In the genomic region with DNA sequence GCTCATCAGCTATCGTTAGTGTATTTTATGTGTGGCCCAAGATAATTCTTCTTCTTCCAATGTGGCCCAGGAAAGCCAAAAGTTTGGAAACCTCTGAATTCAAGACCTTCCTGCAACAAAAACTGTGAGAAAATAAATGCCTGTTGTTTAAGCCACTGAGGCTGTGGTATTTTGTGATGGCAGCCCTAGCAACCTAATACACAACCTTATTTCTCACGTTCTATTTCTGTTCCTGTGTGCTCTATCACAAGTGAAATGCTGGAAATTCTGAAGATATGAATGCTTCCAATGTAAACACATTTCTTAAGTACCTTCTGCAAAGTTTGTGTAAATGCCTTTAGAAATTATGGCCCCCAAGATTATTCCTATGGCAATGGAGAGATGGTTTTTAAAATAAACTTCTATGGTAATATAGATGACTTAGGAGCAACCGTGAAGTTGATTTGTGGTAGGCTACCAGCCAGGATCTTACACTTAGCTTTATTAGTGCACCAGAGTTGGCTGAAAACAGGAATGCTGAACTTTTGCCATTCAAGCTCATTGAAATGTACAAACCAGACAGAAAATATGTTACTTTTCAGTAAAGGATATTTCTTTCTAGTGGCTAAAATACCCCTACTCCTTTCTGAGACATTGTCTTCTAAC, we compare ENCODE assay signal across 23 cellular contexts.
"Had no signal": no experiment of that assay in that cellular context is flagged by ENCODE, and none has a peak within 500 bp of the region (broad histone marks: within the 10 kb centered on the region; RNA-seq: fewer than 3 reads in every experiment).

No MANE protein-coding gene starts in this region.

- H3K9me3 ChIP-seq: breast epithelium, Peyer's patch had no signal

- H3K27me3 ChIP-seq: breast epithelium, Peyer's patch had no signal

- H3K4me3 ChIP-seq: breast epithelium, Peyer's patch had no signal

- H3K36me3 ChIP-seq: breast epithelium, Peyer's patch had no signal

- H3K27me3 Mint-ChIP-seq: activated CD4-positive, alpha-beta T cell treated with anti-CD3 and anti-CD28 coated beads, Interleukin-2, amount 10 ng/mL, durations not matched to agents 7 days and 5 days had no signal

- H3K27ac Mint-ChIP-seq: activated CD4-positive, alpha-beta memory T cell treated with anti-CD3 and anti-CD28 coated beads for 36 hours; activated CD4-positive, alpha-beta T cell treated with anti-CD3 and anti-CD28 coated beads, Interleukin-2, amount 10 ng/mL, durations not matched to agents 7 days and 5 days; activated naive CD8-positive, alpha-beta T cell; T-helper 1 cell treated with Interleukin-12 subunit alpha and Interleukin-12 subunit beta and Interleukin-4 antibody, amounts not matched to agents 30 μg/mL and 1 μg/mL, for 36 hours had no signal

- H3K4me1 ChIP-seq: breast epithelium, Peyer's patch had no signal

- H3K9me3 Mint-ChIP-seq: activated T-cell treated with anti-CD3 and anti-CD28 coated beads, Interleukin-2, amount 50 U/mL, for 4 hours had no signal

- H3K27ac ChIP-seq: breast epithelium, Peyer's patch, RWPE1, VCaP had no signal

- ATAC-seq: activated T-cell treated with anti-CD3 and anti-CD28 coated beads, Interleukin-2, amount 50 U/mL, for 4 hours had no signal

- H3K4me3 Mint-ChIP-seq: activated CD4-positive, alpha-beta memory T cell treated with anti-CD3 and anti-CD28 coated beads for 36 hours; activated CD4-positive, alpha-beta T cell treated with anti-CD3 and anti-CD28 coated beads, Interleukin-2, amount 10 ng/mL, durations not matched to agents 7 days and 5 days; activated naive CD8-positive, alpha-beta T cell; activated T-cell treated with anti-CD3 and anti-CD28 coated beads, Interleukin-2, amount 50 U/mL, for 4 hours; T-helper 1 cell treated with Interleukin-12 subunit alpha and Interleukin-12 subunit beta and Interleukin-4 antibody, amounts not matched to agents 30 μg/mL and 1 μg/mL, for 36 hours had no signal

- H3K36me3 Mint-ChIP-seq: activated CD4-positive, alpha-beta memory T cell treated with anti-CD3 and anti-CD28 coated beads for 36 hours; activated naive CD8-positive, alpha-beta T cell had no signal

- H3K4me1 Mint-ChIP-seq: activated CD4-positive, alpha-beta T cell treated with anti-CD3 and anti-CD28 coated beads, Interleukin-2, amount 10 ng/mL, durations not matched to agents 7 days and 5 days had no signal

- DNase-seq: activated CD4-positive, alpha-beta memory T cell treated with anti-CD3 and anti-CD28 coated beads for 36 hours; activated CD4-positive, alpha-beta T cell treated with anti-CD3 and anti-CD28 coated beads, Interleukin-2, amount 10 ng/mL, durations not matched to agents 7 days and 5 days; activated CD4-positive, CD25-positive, alpha-beta regulatory T cell; activated CD8-positive, alpha-beta memory T cell treated with anti-CD3 and anti-CD28 coated beads for 24 hours; activated effector memory CD4-positive, alpha-beta T cell treated with anti-CD3 and anti-CD28 coated beads, Interleukin-2, amount 50 U/mL, for 16 hours; activated naive CD4-positive, alpha-beta T cell treated with Interleukin-2 at 50 U/mL for 16 hours; activated T-cell treated with anti-CD3 and anti-CD28 coated beads, Interleukin-2, amount 50 U/mL, for 4 hours; amygdala; IMR-90; KBM-7; NCI-H1092; NCI-H1417; NCI-H2029; NCI-H2107; NCI-H446; NCI-H524; Peyer's patch; SHP77 treated with DMSO at 0.1 percent for 48 hours had no signal
